In genomic region chr7:154913645-154914579, GRCh38 we compare ENCODE assay signal across 1 cellular context.
TF ChIP-seq lines count a peak whose summit lies in the region.

No MANE protein-coding gene starts in this region.

TF ChIP-seq in HepG2, 621 proteins besides CTCF, POLR2A, EP300 and RAD21 (continued from another document and continues in another):
- TF ChIP-seq BCL3 (CRISPR knock-in tag; IDR thresholded peaks at IDR 0.05) (0 out of 2 replicates have a peak, but pooled peaks have one; percentile 68), BCLAF1 (IDR thresholded peaks at IDR 0.05) (no peak), TERF1 (CRISPR knock-in tag; IDR thresholded peaks at IDR 0.05) (no peak), IRF2 (CRISPR knock-in tag; IDR thresholded peaks at IDR 0.05) (peak; percentile 86), ZNF598 (CRISPR knock-in tag; IDR thresholded peaks at IDR 0.05; ENCODE audit: borderline replicate concordance) (peak; percentile 73; the same call in 1 of the 2 replicates), KLF12 (CRISPR knock-in tag; IDR thresholded peaks at IDR 0.05; ENCODE audit: borderline replicate concordance) (peak; percentile 58; the same call in 1 of the 2 replicates), ZNF207 (IDR thresholded peaks at IDR 0.05; ENCODE audit: borderline replicate concordance) (no peak), ZNF713 (CRISPR knock-in tag; IDR thresholded peaks at IDR 0.05) (no peak), HNRNPK (IDR thresholded peaks at IDR 0.05; ENCODE audit: low read depth, low read length, poor library complexity, severe bottlenecking) (no peak), ZMYM4 (CRISPR knock-in tag; IDR thresholded peaks at IDR 0.05) (peak; percentile 86), KDM2A (CRISPR knock-in tag; IDR thresholded peaks at IDR 0.05; ENCODE audit: borderline replicate concordance, low read depth) (peak; percentile 71; the same call in 1 of the 2 replicates), TBL1XR1 (IDR thresholded peaks at IDR 0.05; ENCODE audit: borderline replicate concordance, low read length, partially characterized antibody) (peak; percentile 75), SCMH1 (CRISPR knock-in tag; IDR thresholded peaks at IDR 0.05; ENCODE audit: borderline replicate concordance) (no peak), ZNF597 (CRISPR knock-in tag; IDR thresholded peaks at IDR 0.05) (no peak), TRIM22 (IDR thresholded peaks at IDR 0.05) (no peak), BRF2 (CRISPR knock-in tag; IDR thresholded peaks at IDR 0.05) (peak; percentile 72; the same call in 1 of the 2 replicates), CAMTA2 (CRISPR knock-in tag; IDR thresholded peaks at IDR 0.05; ENCODE audit: borderline replicate concordance) (peak; percentile 78; the same call in 1 of the 2 replicates), TSC22D2 (CRISPR knock-in tag; IDR thresholded peaks at IDR 0.05; ENCODE audit: borderline replicate concordance) (no peak; the same call in 1 of the 2 replicates), EEA1 (CRISPR knock-in tag; IDR thresholded peaks at IDR 0.05; ENCODE audit: borderline replicate concordance) (no peak), RELA (CRISPR knock-in tag; IDR thresholded peaks at IDR 0.05) (no peak), NFKB2 (CRISPR knock-in tag; IDR thresholded peaks at IDR 0.05; ENCODE audit: borderline replicate concordance) (peak; percentile 90; the same call in 1 of the 2 replicates), ETS1 (CRISPR knock-in tag; IDR thresholded peaks at IDR 0.05) (no peak), RBFOX2 (IDR thresholded peaks at IDR 0.05; ENCODE audit: low read depth, low read length) (no peak), ZNF441 (CRISPR knock-in tag; IDR thresholded peaks at IDR 0.05; ENCODE audit: borderline replicate concordance) (peak; percentile 86; the same call in 1 of the 2 replicates), IRX3 (CRISPR knock-in tag; IDR thresholded peaks at IDR 0.05; ENCODE audit: borderline replicate concordance, low read depth) (no peak), GABPB1 (CRISPR knock-in tag; IDR thresholded peaks at IDR 0.05) (peak; percentile 79), IRF9 (CRISPR knock-in tag; IDR thresholded peaks at IDR 0.05; ENCODE audit: borderline replicate concordance) (no peak), TP53 (CRISPR knock-in tag; conservative IDR thresholded peaks at IDR 0.05) (no peak), ZNF770 (CRISPR knock-in tag; IDR thresholded peaks at IDR 0.05) (peak; percentile 83), ZFY (CRISPR knock-in tag; IDR thresholded peaks at IDR 0.05) (peak; percentile 82), TMF1 (CRISPR knock-in tag; IDR thresholded peaks at IDR 0.05; ENCODE audit: low read depth) (no peak), KDM5A (IDR thresholded peaks at IDR 0.05; ENCODE audit: borderline replicate concordance, low read length) (no peak), SMC3 (IDR thresholded peaks at IDR 0.05; ENCODE audit: low read length) (peak; percentile 29; the same call in 1 of the 2 replicates), CSRNP1 (CRISPR knock-in tag; IDR thresholded peaks at IDR 0.05) (0 out of 2 replicates have a peak, but pooled peaks have one; percentile 31), ZNF562 (CRISPR knock-in tag; IDR thresholded peaks at IDR 0.05; ENCODE audit: borderline replicate concordance) (no peak), AGO1 (IDR thresholded peaks at IDR 0.05; ENCODE audit: low read depth, low read length, poor library complexity, severe bottlenecking) (no peak), NKX3-1 (CRISPR knock-in tag; IDR thresholded peaks at IDR 0.05) (peak; percentile 72), ZNF766 (CRISPR knock-in tag; IDR thresholded peaks at IDR 0.05; ENCODE audit: borderline replicate concordance) (peak; percentile 85; the same call in 1 of the 2 replicates), ZNF724P (CRISPR knock-in tag; IDR thresholded peaks at IDR 0.05; ENCODE audit: borderline replicate concordance) (no peak), SIN3B (IDR thresholded peaks at IDR 0.05; ENCODE audit: low read length) (0 out of 2 replicates have a peak, but pooled peaks have one; percentile 21), FOSL1 (CRISPR knock-in tag; IDR thresholded peaks at IDR 0.05; ENCODE audit: borderline replicate concordance) (no peak), FOSL2 (CRISPR knock-in tag; IDR thresholded peaks at IDR 0.05) (peak; percentile 45; the same call in 1 of the 2 replicates), ZNF274 (CRISPR knock-in tag; IDR thresholded peaks at IDR 0.05) (peak; percentile 66; the same call in 1 of the 2 replicates), ZGPAT (CRISPR knock-in tag; IDR thresholded peaks at IDR 0.05) (peak; percentile 82), ZSCAN12 (CRISPR knock-in tag; IDR thresholded peaks at IDR 0.05) (peak; percentile 82; the same call in 1 of the 2 replicates)
